1 cellular context compared by ENCODE assay signal in genomic region chr5:157107508-157107907, GRCh38.
TF ChIP-seq lines count a peak whose summit lies in the region.

No MANE protein-coding gene starts in this region.

TF ChIP-seq in HepG2, 621 proteins besides CTCF, POLR2A, EP300 and RAD21:
- TF ChIP-seq NFE2L2 (IDR thresholded peaks at IDR 0.05; ENCODE audit: low read length) = no peak
- no peak for TF ChIP-seq SCMH1 (CRISPR knock-in tag; IDR thresholded peaks at IDR 0.05; ENCODE audit: borderline replicate concordance)
TF ChIP-seq in HepG2: peak in this region for 0.
